ENCODE assay signal across 15 cellular contexts in the genomic region with DNA sequence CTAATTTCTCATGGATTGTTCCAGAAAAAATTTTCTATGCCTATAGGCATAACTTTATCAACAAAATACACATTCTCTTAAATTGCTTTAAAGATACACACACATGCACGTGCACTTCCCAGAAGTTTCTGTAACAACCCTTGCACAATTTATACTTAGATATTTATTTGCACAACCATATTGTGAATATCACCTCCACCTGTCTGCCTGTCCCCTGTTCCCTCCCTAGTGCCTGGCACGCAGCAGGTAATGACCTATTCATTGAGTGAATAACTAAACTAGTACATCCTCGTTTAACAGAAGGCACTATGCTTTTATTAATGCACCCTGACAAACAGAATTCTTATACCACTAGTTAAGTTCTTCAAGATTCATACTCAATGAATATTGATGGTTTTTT.
A peak's percentile ranks its signal among the peaks of the same experiment; 100 is the strongest.
DNase-seq lines count a peak whose midpoint lies in the region; ATAC-seq, FAIRE-seq and TF ChIP-seq lines count a peak whose summit lies in the region.
"Had no signal": no experiment of that assay in that cellular context is flagged by ENCODE, and none has a peak within 500 bp of the region (broad histone marks: within the 10 kb centered on the region; RNA-seq: fewer than 3 reads in every experiment).

No MANE protein-coding gene starts in this region.

- H2AFZ ChIP-seq in PC-9 (0 out of 2 replicates have a peak overlapping the region, but pooled peaks have one; percentile 30), H1 (ENCODE audit: low read length) (no peak overlapping the region)

- H3K27ac ChIP-seq in PC-9 (no peak overlapping the region), H1 (ENCODE audit: low read depth, low read length) (no peak overlapping the region), prostate gland (peak overlapping the region; percentile 65 to 78), right atrium auricular region (no peak overlapping the region)

- H3K9me3 ChIP-seq in PC-9 (ENCODE audit: insufficient read depth, low read depth) = no peaks in the 10 kb centered on the region
- no peaks in the 10 kb centered on the region for H3K9me3 ChIP-seq in H1 (ENCODE audit: insufficient read depth in 2 of 2, low read depth in 1 of 2, low read length in 1 of 2)
- no peaks in the 10 kb centered on the region for H3K9me3 ChIP-seq in prostate gland
- no peaks in the 10 kb centered on the region for H3K9me3 ChIP-seq in right atrium auricular region

- TF ChIP-seq CTCF in PC-9 (conservative IDR thresholded peaks at IDR 0.05) (no peak), H1 (IDR thresholded peaks at IDR 0.05; ENCODE audit: control extremely low read depth in 1 of 3, insufficient read depth in 1 of 3, low read depth in 1 of 3, low read length in 3 of 3) (no peak), prostate gland (IDR thresholded peaks at IDR 0.05) (no peak), right atrium auricular region (IDR thresholded peaks at IDR 0.05) (no peak)

- FAIRE-seq in H1 (lab: Jason Lieb, UNC) = no peak
- FAIRE-seq: colon had no signal

- no peak overlapping the region for H3K4me2 ChIP-seq in PC-9
- H3K4me2 ChIP-seq in H1 (ENCODE audit: insufficient read depth in 1 of 2, low read depth in 2 of 2, low read length in 2 of 2) = no peak overlapping the region

- peaks cover 28% of the 10 kb centered on the region for H3F3A ChIP-seq in PC-9 (ENCODE audit: insufficient read depth, low read depth)

- WGBS in H1 (ENCODE audit: extremely low coverage in 1 of 2, insufficient coverage in 1 of 2, insufficient read length in 1 of 2, insufficient replicate concordance in 2 of 2, low coverage in 1 of 2, low lambda C conversion rate in 2 of 2, missing lambda C conversion rate in 1 of 2), 2 experiments = 68% methylated on average over 3 of the region's 3 CpGs; no CpG with 5 or more reads in 1 of the 2 experiments
- 53% methylated on average over 3 of the region's 3 CpGs for WGBS in prostate gland

- ATAC-seq in GM18867 (IDR thresholded peaks at IDR 0.05; ENCODE audit: unreplicated experiment) = no peak

- H3K4me1 ChIP-seq in PC-9 (replicated peaks; ENCODE audit: insufficient read depth) = peaks cover 52% of the 10 kb centered on the region
- peaks cover 6 to 17% (median 14%) of the 10 kb centered on the region in 4 experiments; a peak in 6 of 7 replicates for H3K4me1 ChIP-seq in H1 (replicated peaks in 1 of 4; ENCODE audit: control insufficient read depth in 3 of 4, insufficient read depth in 4 of 4, low read length in 3 of 4)
- H3K4me1 ChIP-seq in prostate gland (replicated peaks) = peaks cover 9% of the 10 kb centered on the region
- peaks cover 0 to 11% of the 10 kb centered on the region in 2 donors for H3K4me1 ChIP-seq in right atrium auricular region

- H2BK15ac ChIP-seq in H1 (ENCODE audit: low read length) = no peak overlapping the region

- H3K27me3 ChIP-seq in PC-9 (ENCODE audit: insufficient read depth, low read depth) = no peaks in the 10 kb centered on the region
- H3K27me3 ChIP-seq in H1 (replicated peaks in 1 of 4; ENCODE audit: control insufficient read depth in 3 of 4, extremely low read depth in 1 of 4, insufficient read depth in 3 of 4, low read length in 3 of 4) = no peaks in the 10 kb centered on the region
- no peaks in the 10 kb centered on the region for H3K27me3 ChIP-seq in prostate gland (replicated peaks; ENCODE audit: insufficient read depth)
- H3K27me3 ChIP-seq in right atrium auricular region = no peaks in the 10 kb centered on the region

- H4K20me1 ChIP-seq in PC-9 (ENCODE audit: insufficient read depth) (no peaks in the 10 kb centered on the region), H1 (replicated peaks in 1 of 2; ENCODE audit: control insufficient read depth in 1 of 2, insufficient read depth in 2 of 2, low read length in 2 of 2) (no peaks in the 10 kb centered on the region)

- no peak overlapping the region for H3K14ac ChIP-seq in H1 (ENCODE audit: insufficient read length)

- no peaks in the 10 kb centered on the region for H3K79me1 ChIP-seq in H1 (ENCODE audit: low read depth, low read length)

- no TSS peak for BruUV-seq in PC-9 (replicated peaks; lab: Mats Ljungman, UMichigan)

- no peaks in the 10 kb centered on the region for H3K9me2 ChIP-seq in PC-9 (ENCODE audit: insufficient read depth)

- peak overlapping the region; percentile 69 for H2BK120ac ChIP-seq in H1 (replicated peaks; ENCODE audit: low read depth, low read length)

- no peak overlapping the region for H2BK20ac ChIP-seq in H1 (ENCODE audit: low read length)

- H3K23ac ChIP-seq in H1 (ENCODE audit: insufficient read length) = no peak overlapping the region

- H4K8ac ChIP-seq in H1 (ENCODE audit: extremely low read depth, insufficient read depth, low read length) = no peak overlapping the region

- no peak overlapping the region for H3K4me3 ChIP-seq in PC-9
- H3K4me3 ChIP-seq in H1 (ENCODE audit: extremely low read depth in 1 of 4, insufficient read depth in 2 of 4, low read depth in 3 of 4, low read length in 4 of 4) = no peak overlapping the region
- H3K4me3 ChIP-seq in prostate gland = no peak overlapping the region
- H3K4me3 ChIP-seq in right atrium auricular region = no peak overlapping the region
- H3K4me3 ChIP-seq: lung had no signal

- peak overlapping the region; percentile 44 for H3K4ac ChIP-seq in H1 (replicated peaks; ENCODE audit: insufficient read length, low read depth, low read length)

- no peaks in the 10 kb centered on the region for H3K23me2 ChIP-seq in H1 (ENCODE audit: low read depth, low read length)

- POLR2A ChIA-PET in PC-9 (lab: Charles Lee; ENCODE audit: unreplicated experiment) = interaction anchor here (0.5 to 0.8 kb wide), 3 partner anchors 9 to 135 kb away, joined by 5 to 8 read pairs (median 8); no protein-coding TSS in a partner anchor
- POLR2A ChIA-PET in H1 (lab: Charles Lee; ENCODE audit: partially characterized antibody) = no interaction called here

- peak overlapping the region; percentile 82; the same call in 1 of the 2 replicates for H2BK12ac ChIP-seq in H1 (ENCODE audit: low read depth, low read length)

- no peak overlapping the region; the same call in 1 of the 2 replicates for H2AK5ac ChIP-seq in H1 (ENCODE audit: low read depth, low read length)

- H3K36me3 ChIP-seq in PC-9 (ENCODE audit: low read depth) (no peaks in the 10 kb centered on the region), H1 (ENCODE audit: control insufficient read depth in 2 of 4, insufficient read depth in 4 of 4, low read length in 3 of 4) (no peaks in the 10 kb centered on the region), prostate gland (no peaks in the 10 kb centered on the region), right atrium auricular region (no peaks in the 10 kb centered on the region)

- H3K79me2 ChIP-seq in PC-9 (ENCODE audit: low read depth) (no peaks in the 10 kb centered on the region), H1 (ENCODE audit: control insufficient read depth in 1 of 2, insufficient read depth in 2 of 2, low read length in 2 of 2) (no peaks in the 10 kb centered on the region)

- H3K9ac ChIP-seq in H1 (replicated peaks in 1 of 4; ENCODE audit: extremely low read depth in 1 of 4, low read depth in 3 of 4, low read length in 3 of 4) = no peak overlapping the region

- H3K18ac ChIP-seq in H1 (ENCODE audit: extremely low read depth, low read length) = peak overlapping the region; percentile 38; the same call in 1 of the 2 replicates

- no peak for TF ChIP-seq EP300 in H1 (IDR thresholded peaks at IDR 0.05; ENCODE audit: borderline replicate concordance in 1 of 2, low read depth in 2 of 2, low read length in 2 of 2)

- CTCF ChIA-PET in PC-9 (lab: Charles Lee) = no interaction called here
- CTCF ChIA-PET in H1 (lab: Charles Lee; ENCODE audit: partially characterized antibody) = interaction anchor here (0.8 to 3.9 kb wide), 11 partner anchors 10 to 133 kb away, joined by 3 to 42 read pairs (median 5); no protein-coding TSS in a partner anchor

- H4K5ac ChIP-seq in H1 (ENCODE audit: insufficient read length, low read depth, low read length) = no peak overlapping the region

- no peak overlapping the region for H3K56ac ChIP-seq in H1 (replicated peaks; ENCODE audit: insufficient read length, low read depth, low read length)

- DNase-seq in NCI-H2107 treated with DMSO at 0.1 percent for 48 hours (lab: John Stamatoyannopoulos, UW; ENCODE audit: unreplicated experiment) (peak; percentile 48), NCI-H2107 (lab: John Stamatoyannopoulos, UW) (no peak), PC-9 (no peak), H1 (ENCODE audit: low read depth in 1 of 2, low spot score in 2 of 2) (no peak), prostate gland (ENCODE audit: low spot score) (no peak), right atrium auricular region (ENCODE audit: low spot score) (no peak), ecto neural progenitor cell (ENCODE audit: low spot score) (no peak)
- DNase-seq: 8988T; EL; glutamatergic neuron; NCI-H524 treated with DMSO at 0.1 percent for 48 hours; stimulated activated naive CD4-positive, alpha-beta T cell treated with Interleukin-2 at 50 U/mL for 16 hours had no signal

- H4K91ac ChIP-seq in H1 (replicated peaks; ENCODE audit: insufficient read length, low read length) = no peak overlapping the region

- TF ChIP-seq RAD21 in H1 (IDR thresholded peaks at IDR 0.05 in 1 of 2, conservative IDR thresholded peaks at IDR 0.05 in 1 of 2; ENCODE audit: low read depth in 2 of 2, low read length in 2 of 2) = no peak

- H2BK5ac ChIP-seq in H1 (ENCODE audit: low read depth, low read length) = no peak overlapping the region

- intact Hi-C loops in PC-9 (cut with micrococcal nuclease; ENCODE audit: unreplicated experiment) = loop anchor here (2.0 kb wide), 1 partner anchor 69 kb away; no protein-coding TSS in a partner anchor
- intact Hi-C loops in prostate gland (cut with DNase I) = loop anchor here (5.0 kb wide), 1 partner anchor 46 kb away; no protein-coding TSS in a partner anchor

- TF ChIP-seq POLR2A in H1 (IDR thresholded peaks at IDR 0.05; ENCODE audit: control extremely low read depth in 1 of 2, low read depth in 2 of 2, low read length in 2 of 2) (no peak), prostate gland (IDR thresholded peaks at IDR 0.05) (no peak)

TF ChIP-seq in H1, 55 proteins besides CTCF, POLR2A, EP300 and RAD21 (continues in another document):
- TF ChIP-seq CHD1 (IDR thresholded peaks at IDR 0.05; ENCODE audit: low read depth, low read length) (no peak), TCF12 (IDR thresholded peaks at IDR 0.05; ENCODE audit: low read depth, low read length) (no peak), POLR2AphosphoS5 (IDR thresholded peaks at IDR 0.05; ENCODE audit: low read depth, low read length) (no peak), RBBP5 (IDR thresholded peaks at IDR 0.05; ENCODE audit: borderline replicate concordance, low read depth, low read length) (no peak), BACH1 (IDR thresholded peaks at IDR 0.05; ENCODE audit: low read length) (no peak), PHF8 (conservative IDR thresholded peaks at IDR 0.05; ENCODE audit: low read depth, low read length) (no peak)
- TF ChIP-seq, protein P1, sequence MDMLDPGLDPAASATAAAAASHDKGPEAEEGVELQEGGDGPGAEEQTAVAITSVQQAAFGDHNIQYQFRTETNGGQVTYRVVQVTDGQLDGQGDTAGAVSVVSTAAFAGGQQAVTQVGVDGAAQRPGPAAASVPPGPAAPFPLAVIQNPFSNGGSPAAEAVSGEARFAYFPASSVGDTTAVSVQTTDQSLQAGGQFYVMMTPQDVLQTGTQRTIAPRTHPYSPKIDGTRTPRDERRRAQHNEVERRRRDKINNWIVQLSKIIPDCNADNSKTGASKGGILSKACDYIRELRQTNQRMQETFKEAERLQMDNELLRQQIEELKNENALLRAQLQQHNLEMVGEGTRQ (IDR thresholded peaks at IDR 0.05; ENCODE audit: low read length) = no peak

Comparison
In these comparisons a context has a peak if more than half of its experiments do, and no peak if none do; other contexts are left out.
1. H3K27ac ChIP-seq: peak in prostate gland (2 of 2); none in PC-9 (single experiment), H1 (single experiment) and right atrium auricular region (0 of 2).